In genomic region chr4:153790962-153791551, GRCh38 we compare ENCODE assay signal across 8 cellular contexts. TPM values are rescaled to one million over a fixed set of nuclear protein-coding genes. Genes with fewer than 3 reads are reported as not detected.
DNase-seq lines count a peak whose midpoint lies in the region; ATAC-seq and TF ChIP-seq lines count a peak whose summit lies in the region.

No MANE protein-coding gene starts in this region.

- H3K4me3 ChIP-seq in choroid plexus epithelial cell (ENCODE audit: low read depth, low read length), result no peak overlapping the region
- peak overlapping the region; percentile 54 to 64 for H3K4me3 ChIP-seq in muscle layer of duodenum (ENCODE audit: low read depth in 1 of 2, low read length in 2 of 2)
- H3K4me3 ChIP-seq in vagina, result peak overlapping the region; percentile 18 to 45

- H3K27me3 ChIP-seq in muscle layer of duodenum (ENCODE audit: low read depth, low read length) (peaks cover 58% of the 10 kb centered on the region), vagina (peaks cover 8% of the 10 kb centered on the region)

- TF ChIP-seq CTCF in choroid plexus epithelial cell (conservative IDR thresholded peaks at IDR 0.05; ENCODE audit: low read depth, low read length) (peak; percentile 34), vagina (IDR thresholded peaks at IDR 0.05) (peak in 1 of 3 experiments; percentile 9)

- H3K9me3 ChIP-seq in muscle layer of duodenum (ENCODE audit: control insufficient read depth in 1 of 2, low read length in 2 of 2), result no peaks in the 10 kb centered on the region
- H3K9me3 ChIP-seq in vagina, result no peaks in the 10 kb centered on the region

- TF ChIP-seq POLR2A in vagina (IDR thresholded peaks at IDR 0.05), result no peak

- peak; percentile 61 for DNase-seq in AG08395 (ENCODE audit: low spot score)
- peak; percentile 13 for DNase-seq in choroid plexus epithelial cell (ENCODE audit: low read depth)
- DNase-seq in vagina (ENCODE audit: extremely low spot score in 2 of 2), result no peak
- DNase-seq in NCI-H146 (lab: John Stamatoyannopoulos, UW), result no peak

- H3K4me1 ChIP-seq in muscle layer of duodenum (ENCODE audit: control insufficient read depth in 1 of 2, insufficient read depth in 2 of 2, low read length in 2 of 2) (peaks cover 3 to 48% of the 10 kb centered on the region in 2 donors), vagina (peaks cover 43% of the 10 kb centered on the region)

- intact Hi-C loops in vagina (cut with DNase I), result no loop called here

- peak; percentile 51 for ATAC-seq in HG02759 (IDR thresholded peaks at IDR 0.05; ENCODE audit: unreplicated experiment)
- ATAC-seq in HG03135 (IDR thresholded peaks at IDR 0.05; ENCODE audit: unreplicated experiment), result no peak
- no peak for ATAC-seq in HG02870 (IDR thresholded peaks at IDR 0.05; ENCODE audit: unreplicated experiment)

- H3K27ac ChIP-seq in muscle layer of duodenum (ENCODE audit: low read length) (no peak overlapping the region), vagina (no peak overlapping the region)

- no peaks in the 10 kb centered on the region for H3K36me3 ChIP-seq in muscle layer of duodenum (ENCODE audit: control insufficient read depth in 1 of 2, insufficient read depth in 2 of 2, low read length in 2 of 2)
- H3K36me3 ChIP-seq in vagina, result no peaks in the 10 kb centered on the region

RNA-seq across cellular contexts. Expression of gene SFRP2, which starts 2.2 kb away (rescaled TPM):
- total RNA-seq in vagina, result 49.8 TPM

RNA-seq across cellular contexts. Expression of gene RNF175, which starts 31.2 kb away (rescaled TPM):
- 2.2 TPM for total RNA-seq in vagina

Comparison
In these comparisons a context has a peak if more than half of its experiments do, and no peak if none do; other contexts are left out.
1. DNase-seq: peak in AG08395 (single experiment) and choroid plexus epithelial cell (single experiment); none in vagina (0 of 2) and NCI-H146 (single experiment).